Comparison of ENCODE assay signal across 12 cellular contexts in the genomic region with DNA sequence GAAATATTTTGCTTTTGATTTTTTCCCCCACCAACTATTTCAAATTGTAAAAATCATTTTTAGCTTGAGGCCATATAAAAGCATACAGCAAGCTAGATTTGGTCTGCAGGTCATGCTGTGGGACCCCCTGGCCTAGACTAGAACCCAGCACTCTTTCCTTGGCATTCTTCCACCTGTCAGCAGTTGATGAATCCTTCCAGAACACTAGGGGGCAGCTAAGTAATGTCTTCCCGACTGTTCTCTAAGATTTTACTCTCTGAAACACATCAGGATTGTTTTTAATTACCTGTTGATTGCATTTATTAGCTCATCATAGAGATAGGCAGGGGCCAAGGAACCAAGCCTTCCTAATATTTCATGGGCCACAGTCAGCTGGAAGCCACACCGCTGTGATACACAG.
DNase-seq lines count a peak whose midpoint lies in the region; ATAC-seq and TF ChIP-seq lines count a peak whose summit lies in the region.
"Had no signal": no experiment of that assay in that cellular context is flagged by ENCODE, and none has a peak within 500 bp of the region (broad histone marks: within the 10 kb centered on the region; RNA-seq: fewer than 3 reads in every experiment).

No MANE protein-coding gene starts in this region.

- peak; percentile 5 for DNase-seq in CD1c-positive myeloid dendritic cell (ENCODE audit: extremely low spot score)
- DNase-seq in H7 = peak; percentile 45
- DNase-seq in kidney epithelial cell (ENCODE audit: low read depth) = no peak
- no peak for DNase-seq in GM19240 (ENCODE audit: insufficient read length, low spot score)
- DNase-seq in cerebellar cortex (ENCODE audit: low spot score) = no peak
- DNase-seq: activated CD8-positive, alpha-beta memory T cell treated with anti-CD3 and anti-CD28 coated beads for 24 hours; body of pancreas had no signal

- ATAC-seq in HG03571 (IDR thresholded peaks at IDR 0.05; ENCODE audit: unreplicated experiment) (no peak), HG03196 (IDR thresholded peaks at IDR 0.05; ENCODE audit: unreplicated experiment) (no peak)
- ATAC-seq: body of pancreas had no signal

- H3K36me3 ChIP-seq in H7 (replicated peaks; ENCODE audit: control insufficient read depth, insufficient read depth, low read length) = no peaks in the 10 kb centered on the region
- H3K36me3 ChIP-seq in kidney epithelial cell (ENCODE audit: control insufficient read depth, insufficient read depth, low read length) = no peaks in the 10 kb centered on the region
- H3K36me3 ChIP-seq: neutrophil had no signal

- H3K27ac ChIP-seq in VCaP = no peak overlapping the region
- H3K27ac ChIP-seq: body of pancreas, neutrophil, RWPE1 had no signal

- H3K27me3 ChIP-seq in H7 (ENCODE audit: control insufficient read depth, insufficient read depth, low read length) = no peaks in the 10 kb centered on the region
- no peaks in the 10 kb centered on the region for H3K27me3 ChIP-seq in kidney epithelial cell (ENCODE audit: control insufficient read depth, insufficient read depth, low read length)
- H3K27me3 ChIP-seq: body of pancreas had no signal

- H3K4me3 ChIP-seq in H7 (ENCODE audit: insufficient read depth, low read depth, low read length) (no peak overlapping the region), kidney epithelial cell (ENCODE audit: low read depth, low read length) (no peak overlapping the region)
- H3K4me3 ChIP-seq: body of pancreas had no signal

- TF ChIP-seq CTCF in VCaP (conservative IDR thresholded peaks at IDR 0.05) (peak; percentile 64), kidney epithelial cell (IDR thresholded peaks at IDR 0.05; ENCODE audit: insufficient read depth, low read length, poor library complexity, severe bottlenecking) (peak; percentile 49)

Comparison
In these comparisons a context has a peak if more than half of its experiments do, and no peak if none do; other contexts are left out.
1. DNase-seq: peak in CD1c-positive myeloid dendritic cell (single experiment) and H7 (single experiment); none in kidney epithelial cell (single experiment), GM19240 (single experiment) and cerebellar cortex (single experiment).